1 cellular context compared by ENCODE assay signal in the genomic region with DNA sequence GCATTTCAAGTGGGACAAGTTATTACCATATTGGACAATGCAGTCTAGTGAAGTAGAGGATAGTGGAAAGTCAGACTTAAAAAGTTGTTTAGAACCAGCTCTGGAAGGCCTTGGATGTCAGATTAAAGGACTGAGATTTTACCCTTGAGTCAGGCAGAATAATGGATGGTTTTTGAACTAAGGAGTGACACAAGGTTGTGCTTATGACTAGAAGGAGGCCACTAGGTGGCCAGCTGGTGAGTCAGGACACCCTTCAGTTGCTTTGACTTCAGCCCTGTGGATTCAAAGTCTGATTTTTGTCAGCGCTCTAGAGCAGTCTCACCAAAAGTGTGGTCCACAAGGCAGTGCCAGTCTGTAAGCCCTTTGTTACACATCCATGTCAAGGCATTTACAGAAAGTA.
TF ChIP-seq lines count a peak whose summit lies in the region.

No MANE protein-coding gene starts in this region.

TF ChIP-seq in SK-N-SH treated with all-trans-retinoic acid at 6 μM for 48 hours, 23 proteins besides CTCF, POLR2A, EP300 and RAD21 (continued from another document):
- TF ChIP-seq TCF4 (CRISPR knock-in tag; IDR thresholded peaks at IDR 0.05; ENCODE audit: borderline replicate concordance) (no peak), ZNF70 (CRISPR knock-in tag; IDR thresholded peaks at IDR 0.05) (no peak)
